ENCODE assay signal across 31 cellular contexts in genomic region chr14:95711476-95712176, GRCh38. TPM values are rescaled to one million over a fixed set of nuclear protein-coding genes. Genes with fewer than 3 reads are reported as not detected.
DNase-seq lines count a peak whose midpoint lies in the region; ATAC-seq, FAIRE-seq and TF ChIP-seq lines count a peak whose summit lies in the region.
"Had no signal": no experiment of that assay in that cellular context is flagged by ENCODE, and none has a peak within 500 bp of the region (broad histone marks: within the 10 kb centered on the region; RNA-seq: fewer than 3 reads in every experiment).

No MANE protein-coding gene starts in this region.

- peak overlapping the region; percentile 64 for H3K27ac Mint-ChIP-seq in nephron progenitor cell
- no peak overlapping the region for H3K27ac Mint-ChIP-seq in naive thymus-derived CD4-positive, alpha-beta T cell
- H3K27ac Mint-ChIP-seq: activated T-helper 2 cell treated with anti-CD3 and anti-CD28 coated beads, Interferon-gamma antibody, Interleukin-2, Interleukin-4, amounts not matched to agents 10 μg/mL and 5 μg/mL and 100 μg/mL, durations not matched to agents 14 hours and 24 hours and 36 hours; CD4-positive, alpha-beta T cell; immature natural killer cell had no signal

- POLR2A ChIA-PET in naive thymus-derived CD4-positive, alpha-beta T cell (lab: Charles Lee): no interaction called here

- H3K27me3 Mint-ChIP-seq in nephron progenitor cell (ENCODE audit: low read depth, poor library complexity): peaks cover 3% of the 10 kb centered on the region
- H3K27me3 Mint-ChIP-seq in naive thymus-derived CD4-positive, alpha-beta T cell: peaks cover 29 to 49% (median 30%) of the 10 kb centered on the region in 5 donors

- H2AFZ ChIP-seq in OCI-LY1 (ENCODE audit: low read length): no peak overlapping the region

- H3K79me2 ChIP-seq in OCI-LY1 (ENCODE audit: insufficient read depth, low read length): peaks cover 16% of the 10 kb centered on the region

- no peaks in the 10 kb centered on the region for H3K9me3 Mint-ChIP-seq in nephron progenitor cell
- H3K9me3 Mint-ChIP-seq in naive thymus-derived CD4-positive, alpha-beta T cell: peaks cover 0 to 3% (median 0%) of the 10 kb centered on the region in 11 donors
- H3K9me3 Mint-ChIP-seq: activated T-helper 2 cell treated with anti-CD3 and anti-CD28 coated beads, Interferon-gamma antibody, Interleukin-2, Interleukin-4, amounts not matched to agents 10 μg/mL and 5 μg/mL and 100 μg/mL, durations not matched to agents 14 hours and 24 hours and 36 hours; CD4-positive, alpha-beta T cell; immature natural killer cell; T-cell had no signal

- H3K27me3 ChIP-seq in OCI-LY1 (ENCODE audit: insufficient read depth, low read length): no peaks in the 10 kb centered on the region
- no peaks in the 10 kb centered on the region for H3K27me3 ChIP-seq in naive thymus-derived CD4-positive, alpha-beta T cell (ENCODE audit: control insufficient read depth in 2 of 2, insufficient read depth in 2 of 2, low read length in 2 of 2)

- peak overlapping the region; percentile 92 for H3K27ac ChIP-seq in OCI-LY1 (ENCODE audit: low read depth, low read length, poor library complexity, severe bottlenecking)
- H3K27ac ChIP-seq in naive thymus-derived CD4-positive, alpha-beta T cell (ENCODE audit: low read depth, low read length): no peak overlapping the region
- H3K27ac ChIP-seq: neutrophil, thoracic aorta had no signal

- H3K9me3 ChIP-seq in OCI-LY1 (ENCODE audit: low read length): no peaks in the 10 kb centered on the region
- H3K9me3 ChIP-seq in naive thymus-derived CD4-positive, alpha-beta T cell (ENCODE audit: control insufficient read depth in 2 of 3, low read length in 3 of 3): no peaks in the 10 kb centered on the region
- H3K9me3 ChIP-seq: mucosa of descending colon, neutrophil, thoracic aorta had no signal

- H3K36me3 ChIP-seq in OCI-LY1 (ENCODE audit: insufficient read depth, low read length): peaks cover 50% of the 10 kb centered on the region
- no peaks in the 10 kb centered on the region for H3K36me3 ChIP-seq in naive thymus-derived CD4-positive, alpha-beta T cell (ENCODE audit: control insufficient read depth in 2 of 3, insufficient read depth in 3 of 3, low read length in 3 of 3)
- H3K36me3 ChIP-seq: neutrophil, thoracic aorta had no signal

- H3K9me2 ChIP-seq in OCI-LY1 (ENCODE audit: low read depth, low read length): no peaks in the 10 kb centered on the region

- peaks cover 67% of the 10 kb centered on the region for H3K4me1 ChIP-seq in OCI-LY1 (ENCODE audit: insufficient read depth, low read length, severe bottlenecking)
- H3K4me1 ChIP-seq in naive thymus-derived CD4-positive, alpha-beta T cell (ENCODE audit: control insufficient read depth in 2 of 2, insufficient read depth in 2 of 2, low read length in 2 of 2): no peaks in the 10 kb centered on the region

- H3F3A ChIP-seq in OCI-LY1 (ENCODE audit: insufficient read depth, low read length): peaks cover 3% of the 10 kb centered on the region; the same call in 1 of the 2 replicates

- no peak for ATAC-seq in naive thymus-derived CD4-positive, alpha-beta T cell
- ATAC-seq in left lobe of liver: no peak
- ATAC-seq: left ventricle myocardium superior, mucosa of descending colon, PC-3, T-cell had no signal

- H3K4me3 Mint-ChIP-seq in nephron progenitor cell: no peak overlapping the region
- H3K4me3 Mint-ChIP-seq in naive thymus-derived CD4-positive, alpha-beta T cell: no peak overlapping the region
- H3K4me3 Mint-ChIP-seq: CD4-positive, alpha-beta T cell; immature natural killer cell had no signal

- CTCF ChIA-PET in naive thymus-derived CD4-positive, alpha-beta T cell (lab: Charles Lee): no interaction called here

- DNase-seq in GM12864 (ENCODE audit: low read depth) (no peak), GM19239 (ENCODE audit: insufficient read length, low spot score) (no peak), nephron progenitor cell (no peak), left lobe of liver (ENCODE audit: low spot score) (no peak), NCI-H1417 (lab: John Stamatoyannopoulos, UW) (no peak), hippocampal formation (lab: John Stamatoyannopoulos, UW) (no peak)
- no peak for DNase-seq in naive thymus-derived CD4-positive, alpha-beta T cell
- DNase-seq: activated CD4-positive, alpha-beta T cell treated with anti-CD3 and anti-CD28 coated beads for 48 hours; CD4-positive, alpha-beta T cell; foreskin fibroblast; H7; immature natural killer cell; KBM-7; left ventricle myocardium superior; mucosa of descending colon; NCI-H1694 treated with DMSO at 0.1 percent for 48 hours; NCI-H226; NCI-H82; PC-3; SIG-M5; stimulated activated CD4-positive, alpha-beta T cell treated with anti-CD3 and anti-CD28 coated beads, Interleukin-1b, Interleukin-23, amount 100 ng/mL, for 48 hours; T-cell had no signal

- peak overlapping the region; percentile 96 for H3K4me2 ChIP-seq in OCI-LY1 (ENCODE audit: low read length)

- H3K4me3 ChIP-seq in GM12864 (ENCODE audit: low read depth, low read length) (peak overlapping the region; percentile 38), OCI-LY1 (ENCODE audit: low read depth, low read length, poor library complexity, severe bottlenecking) (peak overlapping the region; percentile 91)
- no peak overlapping the region for H3K4me3 ChIP-seq in naive thymus-derived CD4-positive, alpha-beta T cell (ENCODE audit: low read length)
- H3K4me3 ChIP-seq: mucosa of descending colon, thoracic aorta had no signal

- peak overlapping the region; percentile 98 for H3K9ac ChIP-seq in OCI-LY1 (ENCODE audit: low read length)

- peaks cover 15% of the 10 kb centered on the region for H3K4me1 Mint-ChIP-seq in nephron progenitor cell
- H3K4me1 Mint-ChIP-seq in naive thymus-derived CD4-positive, alpha-beta T cell: peaks cover 0 to 2% (median 0%) of the 10 kb centered on the region in 7 donors
- H3K4me1 Mint-ChIP-seq: immature natural killer cell, T-cell had no signal

- intact Hi-C loops in naive thymus-derived CD4-positive, alpha-beta T cell (cut with micrococcal nuclease): no loop called here

- no peak for TF ChIP-seq CTCF in GM12864 (IDR thresholded peaks at IDR 0.05; ENCODE audit: low read depth, low read length, missing control alignments)
- TF ChIP-seq CTCF in OCI-LY1 (IDR thresholded peaks at IDR 0.05; ENCODE audit: low read length): no peak
- no peak for TF ChIP-seq CTCF in nephron progenitor cell (IDR thresholded peaks at IDR 0.05)

- peak; percentile 86 for FAIRE-seq in GM19239 (lab: Jason Lieb, UNC)

- H4K20me1 ChIP-seq in OCI-LY1 (ENCODE audit: insufficient read depth, low read length): no peaks in the 10 kb centered on the region

- no peaks in the 10 kb centered on the region for H3K36me3 Mint-ChIP-seq in nephron progenitor cell (ENCODE audit: low read depth)
- peaks cover 0 to 5% (median 0%) of the 10 kb centered on the region in 5 donors for H3K36me3 Mint-ChIP-seq in naive thymus-derived CD4-positive, alpha-beta T cell
- H3K36me3 Mint-ChIP-seq: immature natural killer cell, T-cell had no signal

RNA-seq across cellular contexts. Expression of gene TCL1A, which starts 2.3 kb away (rescaled TPM):
- total RNA-seq in naive thymus-derived CD4-positive, alpha-beta T cell: 1 to 10 TPM in 1 of 5 experiments, under 1 TPM in 2, not detected in 2; 0.42 to 4.9 (median 0.79) TPM
- polyA plus RNA-seq in naive thymus-derived CD4-positive, alpha-beta T cell: 1 to 10 TPM in 1 of 2 donors, under 1 TPM in 1; 0.92 to 2.9 TPM
- not detected for total RNA-seq in left lobe of liver
- total RNA-seq: activated T-helper 2 cell treated with anti-CD3 and anti-CD28 coated beads, Interferon-gamma antibody, Interleukin-2, Interleukin-4, amounts not matched to agents 10 μg/mL and 5 μg/mL and 100 μg/mL, durations not matched to agents 14 hours and 24 hours and 36 hours; CD4-positive, alpha-beta T cell; cerebellum; epithelial cell of proximal tubule; G401; H7; HT-29; left ventricle myocardium superior; PC-3; pulmonary artery endothelial cell; thoracic aorta had no signal

RNA-seq across cellular contexts. Expression of gene TCL1B, which starts 25.4 kb away (rescaled TPM):
- under 1 TPM in 1 of 5 experiments, not detected in 4; 0.54 TPM for total RNA-seq in naive thymus-derived CD4-positive, alpha-beta T cell
- not detected for polyA plus RNA-seq in naive thymus-derived CD4-positive, alpha-beta T cell
- not detected for total RNA-seq in left lobe of liver
- total RNA-seq: activated T-helper 2 cell treated with anti-CD3 and anti-CD28 coated beads, Interferon-gamma antibody, Interleukin-2, Interleukin-4, amounts not matched to agents 10 μg/mL and 5 μg/mL and 100 μg/mL, durations not matched to agents 14 hours and 24 hours and 36 hours; CD4-positive, alpha-beta T cell; cerebellum; epithelial cell of proximal tubule; G401; HT-29; left ventricle myocardium superior; mucosa of descending colon; PC-3; pulmonary artery endothelial cell; thoracic aorta had no signal
- polyA plus RNA-seq: immature natural killer cell had no signal
